8 cellular contexts compared by ENCODE assay signal in the genomic region with DNA sequence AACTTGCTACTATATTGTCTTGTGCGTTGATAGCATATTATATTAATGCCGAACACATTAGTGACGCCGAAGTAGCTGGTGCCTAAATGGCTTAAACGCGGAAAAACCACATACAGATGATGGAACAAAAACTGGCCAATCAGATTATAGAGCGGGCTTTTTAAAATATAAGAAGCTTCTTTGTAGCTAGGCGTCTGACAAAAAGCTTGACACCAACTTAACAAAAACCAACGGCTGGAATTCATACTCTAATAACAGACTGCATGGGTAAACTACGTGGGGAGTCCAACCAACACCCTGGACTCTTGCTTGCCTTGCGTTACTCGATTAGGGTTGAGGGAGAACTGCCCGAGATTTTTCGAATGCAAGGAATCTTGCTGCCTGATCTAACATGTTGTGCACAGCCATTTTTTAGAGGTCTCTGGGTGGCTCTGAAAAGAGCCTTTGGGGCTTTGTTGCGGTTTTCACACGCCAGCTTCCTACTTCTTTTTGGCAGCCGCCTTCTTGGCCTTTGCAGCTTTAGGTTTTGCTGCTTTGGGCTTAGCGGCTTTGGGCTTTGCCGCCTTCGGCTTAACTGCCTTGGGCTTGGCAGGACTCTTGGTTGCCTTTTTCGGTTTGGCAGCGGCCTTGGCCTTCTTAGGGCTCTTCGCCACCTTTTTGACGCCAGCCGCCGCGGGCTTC. TPM values are rescaled to one million over a fixed set of nuclear protein-coding genes. Genes with fewer than 3 reads are reported as not detected.
A peak's percentile ranks its signal among the peaks of the same experiment; 100 is the strongest.
DNase-seq lines count a peak whose midpoint lies in the region; ATAC-seq and TF ChIP-seq lines count a peak whose summit lies in the region.

No MANE protein-coding gene starts in this region.

- H3K27me3 ChIP-seq in prostate gland (replicated peaks; ENCODE audit: insufficient read depth), result peaks cover 13% of the 10 kb centered on the region

- H3K36me3 ChIP-seq in prostate gland, result no peaks in the 10 kb centered on the region

- intact Hi-C loops in prostate gland (cut with DNase I), result no loop called here

- TF ChIP-seq POLR2A in prostate gland (IDR thresholded peaks at IDR 0.05), result no peak

- peak; percentile 82 for DNase-seq in G401 (ENCODE audit: low spot score)
- peak; percentile 87 for DNase-seq in NOMO-1 treated with DMSO at 0.1 percent for 48 hours (lab: John Stamatoyannopoulos, UW; ENCODE audit: unreplicated experiment)
- DNase-seq in activated effector memory CD4-positive, alpha-beta T cell treated with anti-CD3 and anti-CD28 coated beads, Interleukin-2, amount 50 U/mL, for 16 hours, result peak; percentile 73
- peak; percentile 72 for DNase-seq in glomerular endothelial cell (ENCODE audit: extremely low read depth, low read depth, low spot score)
- DNase-seq in prostate gland (ENCODE audit: low spot score), result no peak
- DNase-seq in NCI-H2081 (lab: John Stamatoyannopoulos, UW), result no peak
- no peak for DNase-seq in UCSD-AML1 (lab: John Stamatoyannopoulos, UW; ENCODE audit: unreplicated experiment)

- peak overlapping the region; percentile 12 to 43 for H3K4me3 ChIP-seq in prostate gland

- no peaks in the 10 kb centered on the region for H3K9me3 ChIP-seq in prostate gland

- peaks cover 9% of the 10 kb centered on the region for H3K4me1 ChIP-seq in prostate gland (replicated peaks)

- peak; percentile 13 for ATAC-seq in HG03025 (IDR thresholded peaks at IDR 0.05; ENCODE audit: low FRiP score, unreplicated experiment)

- TF ChIP-seq CTCF in prostate gland (IDR thresholded peaks at IDR 0.05), result no peak

- in situ Hi-C loops in G401 (cut with HindIII; ENCODE audit: low sequenced_read_pairs), result no loop called here

- WGBS in prostate gland, result 2% methylated on average over 27 of the region's 27 CpGs

- no peak overlapping the region for H3K27ac ChIP-seq in prostate gland

RNA-seq across cellular contexts. Expression of gene OR2B2, which starts 45.7 kb away (rescaled TPM):
- total RNA-seq in G401 (2014; rRNA removed; shearing (Covaris generic)), result not detected in 2 replicates
- not detected in 2 replicates for total RNA-seq in glomerular endothelial cell
- total RNA-seq in prostate gland, result not detected

Comparison
In these comparisons a context has a peak if more than half of its experiments do, and no peak if none do; other contexts are left out.
1. DNase-seq: peak in G401 (single experiment), NOMO-1 treated with DMSO at 0.1 percent for 48 hours (single experiment), activated effector memory CD4-positive, alpha-beta T cell treated with anti-CD3 and anti-CD28 coated beads, Interleukin-2, amount 50 U/mL, for 16 hours (single experiment) and glomerular endothelial cell (single experiment); none in prostate gland (single experiment), NCI-H2081 (0 of 2) and UCSD-AML1 (single experiment).